Comparison of ENCODE assay signal across 8 cellular contexts in the genomic region with DNA sequence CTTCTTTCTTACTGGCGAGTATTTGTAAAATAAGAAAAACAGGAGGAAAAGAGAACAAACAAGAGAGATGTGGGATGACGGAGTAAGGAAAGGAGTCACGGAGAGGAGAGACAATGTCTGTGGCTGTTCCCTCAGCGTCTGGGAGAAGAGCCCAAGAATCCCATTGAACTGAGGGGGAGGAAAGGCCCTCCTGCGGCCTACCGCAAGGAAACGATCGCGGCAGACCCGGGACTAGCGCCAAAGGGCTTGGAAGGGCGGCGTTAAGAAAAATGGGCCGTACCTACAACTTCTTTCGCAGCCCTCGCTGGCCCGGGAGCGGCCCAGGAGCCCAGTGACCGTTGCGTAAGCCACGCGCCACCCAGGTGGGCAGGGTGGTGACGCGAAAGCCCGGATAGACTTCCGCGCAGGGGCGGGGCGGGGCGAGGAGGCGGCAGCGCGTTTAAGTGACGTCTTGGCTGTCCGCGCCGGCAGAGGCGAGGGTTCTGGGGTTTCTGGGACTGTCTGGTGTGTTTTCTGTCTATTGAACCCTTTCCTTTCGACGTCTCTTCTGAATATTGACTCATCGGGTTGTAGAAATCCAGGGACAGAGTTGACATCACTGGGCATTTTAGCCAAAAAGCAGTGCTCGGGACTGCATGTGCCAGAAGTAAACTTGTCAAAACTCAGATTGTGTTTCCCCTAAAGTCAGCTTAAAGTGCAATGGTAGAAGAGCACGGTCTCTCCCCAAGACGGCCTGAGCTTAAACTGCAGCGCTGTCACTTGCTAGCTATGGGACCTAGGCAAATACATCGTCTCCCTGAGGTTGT. TPM values are rescaled to one million over a fixed set of nuclear protein-coding genes. Genes with fewer than 3 reads are reported as not detected.
DNase-seq lines count a peak whose midpoint lies in the region; ATAC-seq and TF ChIP-seq lines count a peak whose summit lies in the region.

A gene with protein sequence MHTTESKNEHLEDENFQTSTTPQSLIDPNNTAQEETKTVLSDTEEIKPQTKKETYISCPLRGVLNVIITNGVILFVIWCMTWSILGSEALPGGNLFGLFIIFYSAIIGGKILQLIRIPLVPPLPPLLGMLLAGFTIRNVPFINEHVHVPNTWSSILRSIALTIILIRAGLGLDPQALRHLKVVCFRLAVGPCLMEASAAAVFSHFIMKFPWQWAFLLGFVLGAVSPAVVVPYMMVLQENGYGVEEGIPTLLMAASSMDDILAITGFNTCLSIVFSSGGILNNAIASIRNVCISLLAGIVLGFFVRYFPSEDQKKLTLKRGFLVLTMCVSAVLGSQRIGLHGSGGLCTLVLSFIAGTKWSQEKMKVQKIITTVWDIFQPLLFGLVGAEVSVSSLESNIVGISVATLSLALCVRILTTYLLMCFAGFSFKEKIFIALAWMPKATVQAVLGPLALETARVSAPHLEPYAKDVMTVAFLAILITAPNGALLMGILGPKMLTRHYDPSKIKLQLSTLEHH (minus strand): TSS at position 387 of the 806 bp plus-strand sequence. CDS start 27,994 bp downstream, outside the sequence.

- TF ChIP-seq POLR2A in GM19099 (IDR thresholded peaks at IDR 0.05; ENCODE audit: extremely low read depth, insufficient read length, low read depth) = peak; percentile 87
- TF ChIP-seq POLR2A in lower leg skin (IDR thresholded peaks at IDR 0.05) = peak in 1 of 2 donors; percentile 44

- H3K27ac Mint-ChIP-seq in activated CD4-positive, alpha-beta memory T cell treated with anti-CD3 and anti-CD28 coated beads for 36 hours = peak within 1 kb of the TSS; percentile 92

- H3K4me3 ChIP-seq in BE2C (ENCODE audit: low read depth, low read length) (peak within 1 kb of the TSS; percentile 76), dorsolateral prefrontal cortex (peak within 1 kb of the TSS; percentile 28 to 94 (median 70)), lower leg skin (ENCODE audit: low read depth, poor library complexity, severe bottlenecking) (peak within 1 kb of the TSS; percentile 28)

- H3K4me1 Mint-ChIP-seq in activated CD4-positive, alpha-beta memory T cell treated with anti-CD3 and anti-CD28 coated beads for 36 hours (ENCODE audit: low read depth) = peaks cover 15% of the 10 kb centered on the region

- peak; percentile 91 for DNase-seq in BE2C
- peak; percentile 88 for DNase-seq in NCI-H69 (lab: John Stamatoyannopoulos, UW)
- peak; percentile 97 for DNase-seq in activated CD4-positive, alpha-beta memory T cell treated with anti-CD3 and anti-CD28 coated beads for 36 hours
- peak; percentile 77 to 93 (median 90) for DNase-seq in dorsolateral prefrontal cortex
- peak; percentile 95 to 99 for DNase-seq in lower leg skin (ENCODE audit: low spot score in 2 of 2)
- peak; percentile 85 to 95 (median 90) for DNase-seq in stimulated activated CD4-positive, alpha-beta T cell treated with anti-CD3 and anti-CD28 coated beads, TNF-alpha, amount 100 ng/mL, for 24 hours (ENCODE audit: low read depth in 3 of 3)

- H3K4me3 Mint-ChIP-seq in activated CD4-positive, alpha-beta memory T cell treated with anti-CD3 and anti-CD28 coated beads for 36 hours = peak within 1 kb of the TSS; percentile 84

- peak; percentile 93 for ATAC-seq in HG03378 (IDR thresholded peaks at IDR 0.05; ENCODE audit: unreplicated experiment)

- WGBS in lower leg skin, 2 donors = 2% methylated on average over 45 to 46 of the region's 46 CpGs

- H3K27me3 ChIP-seq in BE2C = no peaks in the 10 kb centered on the region
- H3K27me3 ChIP-seq in dorsolateral prefrontal cortex = no peaks in the 10 kb centered on the region

- H3K27ac ChIP-seq in dorsolateral prefrontal cortex = peak within 1 kb of the TSS; percentile 35 to 97 (median 89)

- POLR2A ChIA-PET in activated CD4-positive, alpha-beta memory T cell treated with anti-CD3 and anti-CD28 coated beads for 36 hours (lab: Charles Lee) = interaction anchor here (0.9 to 1.3 kb wide), 2 partner anchors 33 to 56 kb away, joined by 3 to 4 read pairs; no protein-coding TSS in a partner anchor

- H3K27me3 Mint-ChIP-seq in activated CD4-positive, alpha-beta memory T cell treated with anti-CD3 and anti-CD28 coated beads for 36 hours = no peaks in the 10 kb centered on the region

- H3K36me3 ChIP-seq in BE2C = no peaks in the 10 kb centered on the region

- CTCF ChIA-PET in activated CD4-positive, alpha-beta memory T cell treated with anti-CD3 and anti-CD28 coated beads for 36 hours (lab: Charles Lee) = interaction anchor here (1.2 to 3.1 kb wide), 2 partner anchors 10 to 80 kb away, joined by 5 to 9 read pairs; a partner anchor contains a TSS

- peaks cover 4% of the 10 kb centered on the region for H3K36me3 Mint-ChIP-seq in activated CD4-positive, alpha-beta memory T cell treated with anti-CD3 and anti-CD28 coated beads for 36 hours

- peaks cover 4% of the 10 kb centered on the region for H3K4me1 ChIP-seq in BE2C

- TF ChIP-seq CTCF in BE2C (IDR thresholded peaks at IDR 0.05; ENCODE audit: low read depth, low read length) = no peak
- TF ChIP-seq CTCF in dorsolateral prefrontal cortex (IDR thresholded peaks at IDR 0.05 in 54 of 56, conservative IDR thresholded peaks at IDR 0.05 in 2 of 56; ENCODE audit: low read depth in 1 of 56, partially characterized antibody in 56 of 56) = peak in 17 of 56 donors; percentile 2 to 42 (median 20)
- TF ChIP-seq CTCF in lower leg skin (IDR thresholded peaks at IDR 0.05) = no peak

- no peaks in the 10 kb centered on the region for H3K9me3 Mint-ChIP-seq in activated CD4-positive, alpha-beta memory T cell treated with anti-CD3 and anti-CD28 coated beads for 36 hours

- H3K9me3 ChIP-seq in BE2C = no peaks in the 10 kb centered on the region

- intact Hi-C loops in activated CD4-positive, alpha-beta memory T cell treated with anti-CD3 and anti-CD28 coated beads for 36 hours (cut with micrococcal nuclease) = loop anchor here (1.0 to 2.0 kb wide), 9 partner anchors 57 to 674 kb away; a partner anchor contains a TSS
- intact Hi-C loops in dorsolateral prefrontal cortex (cut with DNase I) (loop anchor here in 1 of 2 donors (10.0 kb wide), 1 partner anchor 155 kb away; a partner anchor contains a TSS), lower leg skin (cut with DNase I; ENCODE audit: low total_unique reads) (loop anchor here (10.0 kb wide), 3 partner anchors 75 to 575 kb away; a partner anchor contains a TSS)

RNA-seq across cellular contexts. Expression of the gene that starts here (rescaled TPM):
- 0.68 TPM for polyA plus RNA-seq in BE2C (2012; ENCODE audit: insufficient read depth, insufficient read length, low read depth)
- 1 to 10 TPM; 1.9 to 2.4 TPM for total RNA-seq in activated CD4-positive, alpha-beta memory T cell treated with anti-CD3 and anti-CD28 coated beads for 36 hours
- total RNA-seq in dorsolateral prefrontal cortex (10 to 100 TPM in 1 of 120 experiments, 1 to 10 TPM in 119; 1.4 to 10.5 (median 4.5) TPM), lower leg skin (1 to 10 TPM in 1 of 4 donors, under 1 TPM in 3; 0.30 to 1.4 (median 0.51) TPM)

Comparison
In these comparisons a context has a peak if more than half of its experiments do, and no peak if none do; other contexts are left out.
1. Peak in every context shown above with its lines: DNase-seq, ATAC-seq, H3K4me3 ChIP-seq and H3K27ac ChIP-seq.